Comparison of ENCODE assay signal across 8 cellular contexts in the genomic region with DNA sequence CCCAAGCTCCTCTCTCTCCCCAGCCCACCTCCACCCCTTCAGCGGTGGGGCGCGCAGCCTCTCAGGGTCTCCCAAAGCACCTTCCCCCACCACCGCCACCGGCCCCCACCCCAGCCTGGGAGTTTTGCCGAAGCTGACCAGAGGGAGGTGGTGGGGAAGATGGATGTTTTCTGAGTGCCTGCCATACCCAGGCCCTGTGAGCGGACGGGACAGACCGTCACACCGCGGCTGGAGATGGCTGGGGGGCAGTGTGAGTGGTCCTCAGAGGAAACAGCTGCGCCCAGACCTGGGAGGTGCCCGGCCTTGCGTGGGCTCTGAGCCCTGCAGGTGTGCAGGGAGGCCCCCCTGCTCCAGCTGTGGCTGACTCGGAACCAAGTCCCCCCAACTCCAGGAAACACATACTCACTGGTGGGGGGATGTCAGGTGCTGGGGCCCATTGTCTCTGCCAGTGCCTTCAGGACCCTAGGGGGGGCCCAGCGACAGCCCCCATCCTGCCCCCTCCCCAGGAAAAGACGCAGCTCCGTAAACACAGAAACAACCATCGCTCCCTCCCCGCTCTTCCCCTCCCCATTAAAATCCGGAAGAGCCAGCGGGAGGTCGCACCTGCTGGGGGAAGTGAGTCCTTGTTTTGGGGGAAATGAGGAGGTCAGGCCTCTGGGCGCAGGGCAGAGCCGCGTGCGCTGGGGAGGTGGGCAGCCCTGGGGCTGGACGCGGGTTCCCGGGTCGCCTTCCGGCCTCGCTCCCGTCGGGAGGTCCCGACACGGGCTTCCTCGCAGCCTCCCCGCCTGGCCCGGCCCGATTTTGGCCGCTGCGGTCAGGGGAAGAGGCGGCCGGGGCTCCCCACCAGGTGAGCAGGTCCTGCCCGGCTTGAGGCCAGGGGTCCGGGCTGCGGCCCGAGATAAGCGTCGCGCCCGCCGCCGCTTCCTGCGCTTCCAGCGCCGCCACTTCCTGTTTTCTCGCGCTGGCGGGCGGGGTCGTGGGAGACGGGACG. TPM values are rescaled to one million over a fixed set of nuclear protein-coding genes. Genes with fewer than 3 reads are reported as not detected.
DNase-seq lines count a peak whose midpoint lies in the region; ATAC-seq and TF ChIP-seq lines count a peak whose summit lies in the region.

No MANE protein-coding gene starts in this region.

- no peaks in the 10 kb centered on the region for H3K9me3 ChIP-seq in WERI-Rb-1 (ENCODE audit: severe bottlenecking)
- H3K9me3 ChIP-seq in iPS-18c (ENCODE audit: control insufficient read depth, insufficient read depth, low read length): no peaks in the 10 kb centered on the region

- H3K27me3 ChIP-seq in WERI-Rb-1 (ENCODE audit: insufficient read depth, low read depth, severe bottlenecking): no peaks in the 10 kb centered on the region

- H3K4me3 ChIP-seq in WERI-Rb-1 (ENCODE audit: low read depth, low read length): peak overlapping the region; percentile 52
- peak overlapping the region; percentile 49 for H3K4me3 ChIP-seq in iPS-18c (ENCODE audit: insufficient read depth, low read depth, low read length)

- DNase-seq in activated T-cell treated with anti-CD3 and anti-CD28 coated beads, Interleukin-2, amount 50 U/mL, for 24 hours: peak; percentile 65
- DNase-seq in activated T-cell treated with anti-CD3 and anti-CD28 coated beads for 4 hours (no peak), WERI-Rb-1 (no peak), type B pancreatic cell (ENCODE audit: extremely low spot score, unreplicated experiment) (no peak), NCI-H226 (no peak), mucosa of gallbladder (ENCODE audit: low spot score) (no peak)

- no peaks in the 10 kb centered on the region for H3K9me3 Mint-ChIP-seq in activated T-cell treated with anti-CD3 and anti-CD28 coated beads, Interleukin-2, amount 50 U/mL, for 24 hours
- H3K9me3 Mint-ChIP-seq in type B pancreatic cell: no peaks in the 10 kb centered on the region

- no peak for TF ChIP-seq CTCF in WERI-Rb-1 (IDR thresholded peaks at IDR 0.05; ENCODE audit: low read depth, low read length)
- no peak for TF ChIP-seq CTCF in type B pancreatic cell (conservative IDR thresholded peaks at IDR 0.05)

- ATAC-seq in activated CD4-positive, CD25-positive, alpha-beta regulatory T cell treated with anti-CD3 and anti-CD28 coated beads, Interleukin-2, amount 50 U/mL, for 24 hours: no peak

- no peak overlapping the region for H3K27ac ChIP-seq in WERI-Rb-1

- no peaks in the 10 kb centered on the region for H3K36me3 ChIP-seq in WERI-Rb-1

- peaks cover 22% of the 10 kb centered on the region for H3K27me3 Mint-ChIP-seq in activated T-cell treated with anti-CD3 and anti-CD28 coated beads, Interleukin-2, amount 50 U/mL, for 24 hours
- peaks cover 78% of the 10 kb centered on the region for H3K27me3 Mint-ChIP-seq in type B pancreatic cell

- peak overlapping the region; percentile 87 for H3K27ac Mint-ChIP-seq in activated T-cell treated with anti-CD3 and anti-CD28 coated beads, Interleukin-2, amount 50 U/mL, for 24 hours
- peak overlapping the region; percentile 93 for H3K27ac Mint-ChIP-seq in type B pancreatic cell

- peak overlapping the region; percentile 74 for H3K4me3 Mint-ChIP-seq in activated T-cell treated with anti-CD3 and anti-CD28 coated beads, Interleukin-2, amount 50 U/mL, for 24 hours
- peak overlapping the region; percentile 77 for H3K4me3 Mint-ChIP-seq in type B pancreatic cell

- peaks cover 32% of the 10 kb centered on the region for H3K4me1 Mint-ChIP-seq in activated T-cell treated with anti-CD3 and anti-CD28 coated beads, Interleukin-2, amount 50 U/mL, for 24 hours (ENCODE audit: low read depth)
- peaks cover 5% of the 10 kb centered on the region for H3K4me1 Mint-ChIP-seq in type B pancreatic cell (ENCODE audit: unreplicated experiment)

- no peaks in the 10 kb centered on the region for H3K36me3 Mint-ChIP-seq in activated T-cell treated with anti-CD3 and anti-CD28 coated beads, Interleukin-2, amount 50 U/mL, for 24 hours (ENCODE audit: low read depth)
- H3K36me3 Mint-ChIP-seq in type B pancreatic cell: no peaks in the 10 kb centered on the region

RNA-seq across cellular contexts. Expression of a gene that starts 6.1 kb away (rescaled TPM):
- total RNA-seq in type B pancreatic cell (ENCODE audit: low replicate concordance) (3.0 and 7.4 TPM in 2 replicates), mucosa of gallbladder (1.7 TPM)

RNA-seq across cellular contexts. Expression of a gene that starts 7.4 kb away (rescaled TPM):
- total RNA-seq in type B pancreatic cell (ENCODE audit: low replicate concordance) (0.72 and 1.2 TPM in 2 replicates), mucosa of gallbladder (30.1 TPM)

RNA-seq across cellular contexts. Expression of a gene that starts 20.9 kb away (rescaled TPM):
- total RNA-seq in type B pancreatic cell (ENCODE audit: low replicate concordance) (33.4 and 73.3 TPM in 2 replicates), mucosa of gallbladder (64.2 TPM)

RNA-seq across cellular contexts. Expression of a gene that starts 37.2 kb away (rescaled TPM):
- total RNA-seq in type B pancreatic cell (ENCODE audit: low replicate concordance) (8.4 and 9.5 TPM in 2 replicates), mucosa of gallbladder (18.2 TPM)

RNA-seq across cellular contexts. Expression of a gene that starts 37.8 kb away (rescaled TPM):
- 0.50 and 1.9 TPM in 2 replicates for total RNA-seq in type B pancreatic cell (ENCODE audit: low replicate concordance)
- total RNA-seq in mucosa of gallbladder: 1.7 TPM

Comparison
In these comparisons a context has a peak if more than half of its experiments do, and no peak if none do; other contexts are left out.
1. RNA of a gene that starts 7.4 kb away (total RNA-seq): 30.1 TPM in mucosa of gallbladder (single experiment); 0.72 to 1.2 TPM in type B pancreatic cell; every median in the first group is over 10 times any median in the second.